13 cellular contexts compared by ENCODE assay signal in the genomic region with DNA sequence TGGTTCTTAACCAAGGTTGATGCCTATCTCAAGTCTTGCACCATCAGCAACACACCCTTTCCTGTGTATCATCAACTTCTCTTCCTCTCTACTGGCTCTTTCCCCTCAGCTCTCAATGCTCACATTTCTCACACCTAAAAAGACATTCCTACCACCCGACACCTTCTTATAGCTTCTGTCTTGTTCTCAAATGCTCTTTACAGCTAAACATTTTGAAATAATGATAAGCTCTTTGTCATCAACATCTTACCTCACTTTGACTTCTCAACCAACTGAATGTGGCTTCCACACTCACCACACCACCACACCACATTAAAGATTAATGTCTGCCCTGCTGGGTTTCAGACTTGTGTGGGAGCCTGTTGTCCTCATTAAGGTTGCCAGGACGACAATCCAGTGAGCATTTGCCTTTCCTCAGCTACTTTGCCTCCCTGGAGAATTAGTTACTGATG.
A peak's percentile ranks its signal among the peaks of the same experiment; 100 is the strongest.
DNase-seq lines count a peak whose midpoint lies in the region; ATAC-seq and TF ChIP-seq lines count a peak whose summit lies in the region.
"Had no signal": no experiment of that assay in that cellular context is flagged by ENCODE, and none has a peak within 500 bp of the region (broad histone marks: within the 10 kb centered on the region; RNA-seq: fewer than 3 reads in every experiment).

No MANE protein-coding gene starts in this region.

- intact Hi-C loops in MCF 10A (cut with micrococcal nuclease) (no loop called here), breast epithelium (cut with DNase I; ENCODE audit: low total_unique reads) (no loop called here)

- H3K36me3 Mint-ChIP-seq in MCF 10A (ENCODE audit: insufficient read depth, unreplicated experiment), result no peaks in the 10 kb centered on the region
- no peaks in the 10 kb centered on the region for H3K36me3 Mint-ChIP-seq in stimulated activated effector memory CD8-positive, alpha-beta T cell treated with anti-CD3 and anti-CD28 coated beads, Interleukin-12 subunit alpha, Interleukin-12 subunit beta, amount 100 ng/mL, for 72 hours

- TF ChIP-seq CTCF in MCF 10A (IDR thresholded peaks at IDR 0.05; ENCODE audit: unreplicated experiment) (no peak), breast epithelium (IDR thresholded peaks at IDR 0.05) (no peak), cardiac fibroblast (IDR thresholded peaks at IDR 0.05; ENCODE audit: low read depth, low read length) (no peak)

- H3K4me3 Mint-ChIP-seq in MCF 10A (ENCODE audit: unreplicated experiment), result no peak overlapping the region
- H3K4me3 Mint-ChIP-seq in stimulated activated effector memory CD8-positive, alpha-beta T cell treated with anti-CD3 and anti-CD28 coated beads, Interleukin-12 subunit alpha, Interleukin-12 subunit beta, amount 100 ng/mL, for 72 hours, result peak overlapping the region; percentile 8

- ATAC-seq in stimulated activated effector memory CD8-positive, alpha-beta T cell treated with anti-CD3 and anti-CD28 coated beads, Interleukin-12 subunit alpha, Interleukin-12 subunit beta, amount 100 ng/mL, for 72 hours, result peak; percentile 93
- ATAC-seq: heart left ventricle had no signal

- H3K4me3 ChIP-seq in breast epithelium (no peak overlapping the region), cardiac fibroblast (replicated peaks in 1 of 2; ENCODE audit: low read depth in 2 of 2, low read length in 2 of 2) (no peak overlapping the region)
- H3K4me3 ChIP-seq: HAP-1, heart left ventricle, thoracic aorta had no signal

- H3K36me3 ChIP-seq in breast epithelium, result no peaks in the 10 kb centered on the region
- H3K36me3 ChIP-seq: HAP-1, heart left ventricle, thoracic aorta had no signal

- H3K4me1 Mint-ChIP-seq in MCF 10A (ENCODE audit: insufficient read depth, unreplicated experiment), result peaks cover 15% of the 10 kb centered on the region
- peaks cover 26% of the 10 kb centered on the region for H3K4me1 Mint-ChIP-seq in stimulated activated effector memory CD8-positive, alpha-beta T cell treated with anti-CD3 and anti-CD28 coated beads, Interleukin-12 subunit alpha, Interleukin-12 subunit beta, amount 100 ng/mL, for 72 hours

- no TSS peak for BruUV-seq in MCF 10A (replicated peaks; lab: Mats Ljungman, UMichigan)

- H3K27ac ChIP-seq in breast epithelium, result no peak overlapping the region
- H3K27ac ChIP-seq: heart left ventricle, thoracic aorta had no signal

- DNase-seq in MCF 10A (ENCODE audit: unreplicated experiment), result peak; percentile 39
- DNase-seq in breast epithelium (ENCODE audit: low spot score in 2 of 2), result no peak
- peak; percentile 25 for DNase-seq in RPMI7951 (ENCODE audit: low read depth)
- DNase-seq in cardiac fibroblast (ENCODE audit: low read depth in 2 of 2), result peak; percentile 25 to 42
- DNase-seq in stimulated activated effector memory CD8-positive, alpha-beta T cell treated with anti-CD3 and anti-CD28 coated beads, Interleukin-12 subunit alpha, Interleukin-12 subunit beta, amount 100 ng/mL, for 72 hours (ENCODE audit: low spot score in 2 of 2), result no peak
- no peak for DNase-seq in inferior parietal cortex (ENCODE audit: extremely low spot score)
- DNase-seq in superior temporal gyrus (ENCODE audit: extremely low spot score), result no peak
- no peak for DNase-seq in stimulated activated CD4-positive, alpha-beta T cell treated with anti-CD3 and anti-CD28 coated beads, Interleukin-4, amount 100 ng/mL, for 1 hour
- DNase-seq: activated CD4-positive, CD25-positive, alpha-beta regulatory T cell; cerebellar nuclear complex; heart left ventricle had no signal

- no peaks in the 10 kb centered on the region for H3K27me3 Mint-ChIP-seq in MCF 10A (ENCODE audit: insufficient read depth, unreplicated experiment)

- peaks cover 11 to 13% of the 10 kb centered on the region in 2 donors for H3K9me3 ChIP-seq in breast epithelium
- H3K9me3 ChIP-seq: HAP-1 had no signal

- CTCF ChIA-PET in MCF 10A (lab: Yijun Ruan, JAX), result interaction anchor here (0.5 to 1.3 kb wide), 6 partner anchors 9 to 547 kb away, joined by 3 to 7 read pairs (median 3); no protein-coding TSS in a partner anchor

- H3K27ac Mint-ChIP-seq in MCF 10A (ENCODE audit: low read depth, unreplicated experiment), result peak overlapping the region; percentile 37
- H3K27ac Mint-ChIP-seq in stimulated activated effector memory CD8-positive, alpha-beta T cell treated with anti-CD3 and anti-CD28 coated beads, Interleukin-12 subunit alpha, Interleukin-12 subunit beta, amount 100 ng/mL, for 72 hours, result peak overlapping the region; percentile 4

- peaks cover 7% of the 10 kb centered on the region for H3K9me3 Mint-ChIP-seq in MCF 10A (ENCODE audit: unreplicated experiment)
- H3K9me3 Mint-ChIP-seq in stimulated activated effector memory CD8-positive, alpha-beta T cell treated with anti-CD3 and anti-CD28 coated beads, Interleukin-12 subunit alpha, Interleukin-12 subunit beta, amount 100 ng/mL, for 72 hours, result peaks cover 3% of the 10 kb centered on the region

- POLR2A ChIA-PET in MCF 10A (lab: Yijun Ruan, JAX), result interaction anchor here (0.6 kb wide), 2 partner anchors 23 to 54 kb away, joined by 3 to 6 read pairs; no protein-coding TSS in a partner anchor

- no peak for TF ChIP-seq POLR2A in breast epithelium (IDR thresholded peaks at IDR 0.05)

- no peaks in the 10 kb centered on the region for H3K4me1 ChIP-seq in breast epithelium
- H3K4me1 ChIP-seq: HAP-1 had no signal

- no peaks in the 10 kb centered on the region for H3K27me3 ChIP-seq in breast epithelium
- H3K27me3 ChIP-seq: heart left ventricle had no signal

Comparison
In these comparisons a context has a peak if more than half of its experiments do, and no peak if none do; other contexts are left out.
1. DNase-seq: peak in MCF 10A (single experiment), RPMI7951 (single experiment) and cardiac fibroblast (2 of 2); none in breast epithelium (0 of 2), stimulated activated effector memory CD8-positive, alpha-beta T cell treated with anti-CD3 and anti-CD28 coated beads, Interleukin-12 subunit alpha, Interleukin-12 subunit beta, amount 100 ng/mL, for 72 hours (0 of 2), inferior parietal cortex (single experiment), superior temporal gyrus (single experiment) and stimulated activated CD4-positive, alpha-beta T cell treated with anti-CD3 and anti-CD28 coated beads, Interleukin-4, amount 100 ng/mL, for 1 hour (single experiment).